9 cellular contexts compared by ENCODE assay signal in genomic region chr17:39096435-39097158, GRCh38. TPM values are rescaled to one million over a fixed set of nuclear protein-coding genes. Genes with fewer than 3 reads are reported as not detected.
DNase-seq lines count a peak whose midpoint lies in the region; ATAC-seq, FAIRE-seq and TF ChIP-seq lines count a peak whose summit lies in the region.
"Had no signal": no experiment of that assay in that cellular context is flagged by ENCODE, and none has a peak within 500 bp of the region (broad histone marks: within the 10 kb centered on the region; RNA-seq: fewer than 3 reads in every experiment).

No MANE protein-coding gene starts in this region.

- intact Hi-C loops in colonic mucosa (cut with DNase I) = no loop called here

- H2AFZ ChIP-seq in osteoblast (ENCODE audit: low read length) = no peak overlapping the region

- no peak for TF ChIP-seq CTCF in colonic mucosa (IDR thresholded peaks at IDR 0.05)
- no peak for TF ChIP-seq CTCF in osteoblast (IDR thresholded peaks at IDR 0.05; ENCODE audit: extremely low read depth, low read depth, low read length)

- no peaks in the 10 kb centered on the region for H3K27me3 ChIP-seq in colonic mucosa
- H3K27me3 ChIP-seq in osteoblast (ENCODE audit: insufficient read depth, low read length) = peaks cover 51% of the 10 kb centered on the region

- peak overlapping the region; percentile 59 for H3K27ac ChIP-seq in colonic mucosa
- no peak overlapping the region for H3K27ac ChIP-seq in osteoblast (ENCODE audit: low read depth, low read length)

- H3K36me3 ChIP-seq in colonic mucosa (no peaks in the 10 kb centered on the region), osteoblast (ENCODE audit: insufficient read depth, low read length) (no peaks in the 10 kb centered on the region)

- ATAC-seq in HG03196 (IDR thresholded peaks at IDR 0.05; ENCODE audit: unreplicated experiment) (no peak), GM21825 (IDR thresholded peaks at IDR 0.05; ENCODE audit: unreplicated experiment) (no peak)

- peak; percentile 78 for FAIRE-seq in GM12892 (lab: Jason Lieb, UNC)

- H3K4me1 ChIP-seq in colonic mucosa = no peaks in the 10 kb centered on the region
- H3K4me1 ChIP-seq in osteoblast (ENCODE audit: insufficient read depth, low read length) = peaks cover 3% of the 10 kb centered on the region

- DNase-seq in GM12892 (ENCODE audit: insufficient read length) = no peak
- peak; percentile 55 for DNase-seq in RPMI8226
- DNase-seq in colonic mucosa = peak; percentile 21
- peak; percentile 79 for DNase-seq in osteoblast (ENCODE audit: insufficient read length, low spot score, missing footprints)
- DNase-seq in GM03348 (ENCODE audit: low spot score) = no peak
- no peak for DNase-seq in NCI-H187 (lab: John Stamatoyannopoulos, UW)
- DNase-seq: NCI-H69 had no signal

- no peak overlapping the region for H3K4me2 ChIP-seq in osteoblast (ENCODE audit: insufficient read depth, low read length)

- H3K4me3 ChIP-seq in colonic mucosa = no peak overlapping the region
- no peak overlapping the region for H3K4me3 ChIP-seq in osteoblast (ENCODE audit: insufficient read depth, low read length)

- no peak for TF ChIP-seq POLR2A in GM12892 (IDR thresholded peaks at IDR 0.05; ENCODE audit: low read depth, low read length)

- no peaks in the 10 kb centered on the region for H3K79me2 ChIP-seq in osteoblast (ENCODE audit: insufficient read depth, low read length)

- H4K20me1 ChIP-seq in osteoblast (ENCODE audit: insufficient read depth, low read length) = no peaks in the 10 kb centered on the region

- no peak overlapping the region for H3K9ac ChIP-seq in colonic mucosa (ENCODE audit: low read depth in 2 of 2, low read length in 2 of 2)

- H3K9me3 ChIP-seq in colonic mucosa (no peaks in the 10 kb centered on the region), osteoblast (ENCODE audit: low read depth, low read length) (no peaks in the 10 kb centered on the region)

RNA-seq across cellular contexts. Expression of gene PLXDC1, which starts 54.8 kb away (rescaled TPM):
- not detected for polyA plus RNA-seq in GM12892 (2012; ENCODE audit: missing spikeins)
- total RNA-seq in colonic mucosa (1 to 10 TPM in 1 of 2 donors, under 1 TPM in 1; 0.54 to 4.4 TPM), osteoblast (2.9 and 3.8 TPM in 2 replicates)

Comparison
In these comparisons a context has a peak if more than half of its experiments do, and no peak if none do; other contexts are left out.
1. DNase-seq: peak in RPMI8226 (single experiment), colonic mucosa (single experiment) and osteoblast (single experiment); none in GM12892 (single experiment), GM03348 (single experiment) and NCI-H187 (0 of 2).